8 cellular contexts compared by ENCODE assay signal in genomic region chr5:94618493-94619328, GRCh38. TPM values are rescaled to one million over a fixed set of nuclear protein-coding genes. Genes with fewer than 3 reads are reported as not detected.
DNase-seq lines count a peak whose midpoint lies in the region; ATAC-seq and TF ChIP-seq lines count a peak whose summit lies in the region.

Gene KIAA0825 (minus strand): TSS chr5:94618604. CDS start chr5:94537126, 81,478 bp downstream.
Gene SLF1 (plus strand): TSS chr5:94618669. CDS start chr5:94628811, 10,142 bp downstream.

- H3K9me2 ChIP-seq in GM23338 (ENCODE audit: insufficient read depth): no peaks in the 10 kb centered on the region

- H3K27ac ChIP-seq in GM23338 (ENCODE audit: low read depth): peak within 1 kb of the TSS; percentile 75

- peak; percentile 88 for DNase-seq in EH (ENCODE audit: low read depth)
- DNase-seq in GM23338 (ENCODE audit: low spot score): peak; percentile 97
- peak; percentile 86 for DNase-seq in LHCN-M2 (ENCODE audit: low read depth)
- DNase-seq in RPMI8226: peak; percentile 97
- peak; percentile 79 for DNase-seq in activated T-helper 9 cell treated with anti-CD3 and anti-CD28 coated beads, Interleukin-2, amount 50 U/mL, for 16 hours (ENCODE audit: low read depth)
- peak; percentile 80 for DNase-seq in fibroblast of the aortic adventitia (ENCODE audit: low read depth)
- DNase-seq in stimulated activated naive CD8-positive, alpha-beta T cell treated with anti-CD3 and anti-CD28 coated beads, Interleukin-15, Interleukin-2, amounts not matched to agents 100 U/mL and 50 U/mL, for 24 hours: peak; percentile 88

- no peaks in the 10 kb centered on the region for H3K27me3 ChIP-seq in GM23338 (ENCODE audit: insufficient read depth)

- H2AFZ ChIP-seq in GM23338: peak within 1 kb of the TSS; percentile 88

- H3K36me3 ChIP-seq in GM23338 (ENCODE audit: insufficient read depth): no peaks in the 10 kb centered on the region

- H3K4me3 Mint-ChIP-seq in GM23338 (peak within 1 kb of the TSS; percentile 90), nephron (peak within 1 kb of the TSS; percentile 89 to 98 (median 96))

- H3F3A ChIP-seq in GM23338 (replicated peaks; ENCODE audit: low read depth): no peaks in the 10 kb centered on the region

- H3K4me1 Mint-ChIP-seq in GM23338 (peaks cover 32% of the 10 kb centered on the region), nephron (peaks cover 38% of the 10 kb centered on the region)

- peak; percentile 97 for ATAC-seq in GM23338
- peak; percentile 90 for ATAC-seq in stimulated activated naive CD8-positive, alpha-beta T cell treated with anti-CD3 and anti-CD28 coated beads, Interleukin-15, Interleukin-2, amounts not matched to agents 100 U/mL and 50 U/mL, for 24 hours

- no peak for TF ChIP-seq CTCF in GM23338 (conservative IDR thresholded peaks at IDR 0.05; ENCODE audit: low read depth in 2 of 2)
- no peak for TF ChIP-seq CTCF in fibroblast of the aortic adventitia (IDR thresholded peaks at IDR 0.05; ENCODE audit: insufficient read depth, low read length)
- TF ChIP-seq CTCF in nephron (IDR thresholded peaks at IDR 0.05; ENCODE audit: unreplicated experiment in 3 of 3): no peak

- H3K9me3 Mint-ChIP-seq in GM23338 (no peaks in the 10 kb centered on the region), nephron (no peaks in the 10 kb centered on the region)

- peak within 1 kb of the TSS; percentile 75 for H3K4me2 ChIP-seq in GM23338

- peaks cover 53% of the 10 kb centered on the region for H3K79me2 ChIP-seq in GM23338 (replicated peaks; ENCODE audit: insufficient read depth)

- H3K27ac Mint-ChIP-seq in GM23338 (peak within 1 kb of the TSS; percentile 92), nephron (peak within 1 kb of the TSS; percentile 86 to 98 (median 87))

- H3K4me3 ChIP-seq in GM23338: peak within 1 kb of the TSS; percentile 57
- H3K4me3 ChIP-seq in fibroblast of the aortic adventitia (ENCODE audit: low read depth, low read length): peak within 1 kb of the TSS; percentile 89

- H3K27me3 Mint-ChIP-seq in GM23338 (ENCODE audit: insufficient read depth, low read depth, poor library complexity) (no peaks in the 10 kb centered on the region), nephron (ENCODE audit: low read depth) (no peaks in the 10 kb centered on the region)

- H3K36me3 Mint-ChIP-seq in GM23338 (ENCODE audit: low read depth): no peaks in the 10 kb centered on the region; the same call in 2 of the 3 replicates
- no peaks in the 10 kb centered on the region for H3K36me3 Mint-ChIP-seq in nephron (ENCODE audit: low read depth)

- peaks cover 12% of the 10 kb centered on the region for H4K20me1 ChIP-seq in GM23338 (replicated peaks; ENCODE audit: insufficient read depth)

- peaks cover 27% of the 10 kb centered on the region for H3K4me1 ChIP-seq in GM23338 (ENCODE audit: insufficient read depth)

TF ChIP-seq in GM23338, 12 proteins besides CTCF, POLR2A, EP300 and RAD21:
- TF ChIP-seq CREB1 (CRISPR knock-in tag; IDR thresholded peaks at IDR 0.05; ENCODE audit: low read depth) (peak; percentile 49), STAT1 (IDR thresholded peaks at IDR 0.05; ENCODE audit: unreplicated experiment) (no peak), POLR2AphosphoS5 (IDR thresholded peaks at IDR 0.05; ENCODE audit: low read depth) (peak; percentile 95), ETS1 (IDR thresholded peaks at IDR 0.05) (peak; percentile 92)

RNA-seq across cellular contexts. Expression of gene KIAA0825, which starts in this region (rescaled TPM):
- 1.7 and 3.1 TPM in 2 replicates for total RNA-seq in GM23338 (2014; rRNA removed; shearing (Covaris generic))
- polyA plus RNA-seq in GM23338 (2016; fragmentation: Nextera tagmentation; extraction: Ambion mirVana): 1.8 TPM in 2 replicates
- total RNA-seq in LHCN-M2 (2014; rRNA removed) (3.1 and 3.3 TPM in 2 replicates), fibroblast of the aortic adventitia (ENCODE audit: low replicate concordance) (4.3 and 12.2 TPM in 2 replicates)
- polyA plus RNA-seq in LHCN-M2 (2012): 0.69 TPM

RNA-seq across cellular contexts. Expression of gene SLF1, which starts in this region (rescaled TPM):
- 33.9 and 36.3 TPM in 2 replicates for total RNA-seq in GM23338 (2014; rRNA removed; shearing (Covaris generic))
- 34.8 and 43.8 TPM in 2 replicates for polyA plus RNA-seq in GM23338 (2016; fragmentation: Nextera tagmentation; extraction: Ambion mirVana)
- total RNA-seq in LHCN-M2 (2014; rRNA removed): 12.7 and 15.0 TPM in 2 replicates
- polyA plus RNA-seq in LHCN-M2 (2012): 1.6 TPM
- 5.3 and 11.2 TPM in 2 replicates for total RNA-seq in fibroblast of the aortic adventitia (ENCODE audit: low replicate concordance)

Comparison
In these comparisons a context has a peak if more than half of its experiments do, and no peak if none do; other contexts are left out.
1. Peak in every context shown above with its lines: DNase-seq, ATAC-seq, H3K4me3 ChIP-seq and H3K27ac ChIP-seq.